8 cellular contexts compared by ENCODE assay signal in the genomic region with DNA sequence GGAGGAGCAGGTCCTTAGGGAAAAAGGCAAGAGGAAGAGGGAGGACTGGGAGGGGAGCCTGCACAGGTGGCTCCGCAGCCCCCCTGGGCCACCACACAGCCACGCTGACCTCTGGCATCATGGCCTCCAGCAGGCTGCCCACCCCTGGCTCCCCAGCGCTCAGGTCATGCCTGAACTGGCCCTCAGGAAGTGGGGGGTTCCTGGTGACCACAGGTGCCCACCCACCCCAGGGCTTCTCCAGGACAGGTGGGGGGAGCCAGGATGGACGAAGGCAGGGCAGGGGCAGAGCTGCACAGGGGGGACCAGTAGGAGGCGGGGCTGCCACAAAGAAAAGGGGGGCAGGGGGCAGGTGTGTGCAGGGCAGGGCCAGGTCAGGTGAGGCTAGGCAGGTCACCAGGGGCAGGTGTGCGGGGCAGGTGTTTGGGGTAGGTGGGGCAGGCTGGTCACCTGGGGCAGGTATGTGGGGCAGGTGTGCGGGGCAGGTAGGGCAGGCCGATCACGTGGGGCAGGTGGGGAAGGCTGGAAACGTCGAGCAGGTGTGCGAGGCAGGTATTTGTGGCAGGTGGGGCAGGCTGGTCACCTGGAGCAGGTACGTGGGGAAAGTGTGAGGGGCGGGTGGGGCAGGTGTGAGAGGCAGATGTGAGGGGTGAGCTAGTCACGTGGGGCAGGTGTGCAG. TPM values are rescaled to one million over a fixed set of nuclear protein-coding genes. Genes with fewer than 3 reads are reported as not detected.
DNase-seq lines count a peak whose midpoint lies in the region; ATAC-seq, FAIRE-seq and TF ChIP-seq lines count a peak whose summit lies in the region.

No MANE protein-coding gene starts in this region.

- POLR2A ChIA-PET in OCI-LY7 (lab: Charles Lee) = interaction anchor here (0.6 kb wide), 3 partner anchors 112 to 357 kb away, joined by 3 to 4 read pairs (median 3); no protein-coding TSS in a partner anchor

- H3K36me3 Mint-ChIP-seq in GM23338 (ENCODE audit: low read depth) = peaks cover 20% of the 10 kb centered on the region

- peaks cover 36% of the 10 kb centered on the region for H3K4me1 Mint-ChIP-seq in GM23338

- H3K9me2 ChIP-seq in GM23338 (ENCODE audit: insufficient read depth) = no peaks in the 10 kb centered on the region
- no peaks in the 10 kb centered on the region for H3K9me2 ChIP-seq in OCI-LY7 (ENCODE audit: insufficient read depth, low read length)

- H3K4me1 ChIP-seq in GM23338 (ENCODE audit: insufficient read depth) (peaks cover 21% of the 10 kb centered on the region), OCI-LY7 (ENCODE audit: insufficient read depth, low read length, poor library complexity, severe bottlenecking) (peaks cover 37% of the 10 kb centered on the region), esophagus muscularis mucosa (peaks cover 34 to 50% (median 48%) of the 10 kb centered on the region in 4 donors), small intestine (ENCODE audit: control insufficient read depth in 2 of 2, insufficient read depth in 1 of 2, low read depth in 1 of 2, low read length in 1 of 2) (peaks cover 0 to 13% of the 10 kb centered on the region in 2 donors)

- peaks cover 5% of the 10 kb centered on the region; the same call in 1 of the 2 replicates for H4K20me1 ChIP-seq in GM23338 (replicated peaks; ENCODE audit: insufficient read depth)
- H4K20me1 ChIP-seq in OCI-LY7 (ENCODE audit: insufficient read depth, low read length) = no peaks in the 10 kb centered on the region

- CTCF ChIA-PET in OCI-LY7 (lab: Charles Lee; ENCODE audit: unreplicated experiment) = interaction anchor here (0.6 to 3.7 kb wide), 3 partner anchors 12 to 82 kb away, joined by 8 to 26 read pairs (median 15); no protein-coding TSS in a partner anchor

- H3K4me3 ChIP-seq in GM23338 (peak overlapping the region; percentile 32; the same call in 1 of the 2 replicates), OCI-LY7 (ENCODE audit: low read depth, low read length, poor library complexity, severe bottlenecking) (peak overlapping the region; percentile 83), esophagus muscularis mucosa (peak overlapping the region; percentile 85 to 95 (median 88)), small intestine (ENCODE audit: low read depth in 1 of 2, low read length in 2 of 2) (no peak overlapping the region)

- peaks cover 51% of the 10 kb centered on the region for H3K79me2 ChIP-seq in GM23338 (replicated peaks; ENCODE audit: insufficient read depth)
- peaks cover 34% of the 10 kb centered on the region; the same call in 1 of the 2 replicates for H3K79me2 ChIP-seq in OCI-LY7 (ENCODE audit: insufficient read depth, low read depth, low read length)

- H3K4me2 ChIP-seq in GM23338 = peak overlapping the region; percentile 73
- H3K4me2 ChIP-seq in OCI-LY7 (ENCODE audit: low read length) = peak overlapping the region; percentile 73

- ATAC-seq in GM23338 = no peak
- ATAC-seq in GM18861 (IDR thresholded peaks at IDR 0.05; ENCODE audit: unreplicated experiment) = no peak

- no peak for TF ChIP-seq EP300 in esophagus muscularis mucosa (IDR thresholded peaks at IDR 0.05)

- 67% methylated on average over 15 of the region's 15 CpGs for WGBS in esophagus muscularis mucosa
- WGBS in small intestine, 3 donors = 47 to 56% (median 49%) methylated on average over 13 to 15 of the region's 15 CpGs

- H3K9me3 ChIP-seq in OCI-LY7 (ENCODE audit: low read length) (no peaks in the 10 kb centered on the region), esophagus muscularis mucosa (no peaks in the 10 kb centered on the region), small intestine (ENCODE audit: control insufficient read depth, low read depth) (no peaks in the 10 kb centered on the region)

- H3F3A ChIP-seq in GM23338 (replicated peaks; ENCODE audit: low read depth) = peaks cover 31% of the 10 kb centered on the region

- no peak for FAIRE-seq in small intestine (lab: Jason Lieb, UNC)

- H3K9me3 Mint-ChIP-seq in GM23338 = peaks cover 4% of the 10 kb centered on the region; the same call in 2 of the 3 replicates

- TF ChIP-seq POLR2A in esophagus muscularis mucosa (IDR thresholded peaks at IDR 0.05; ENCODE audit: low read depth) = no peak

- H3K27ac Mint-ChIP-seq in GM23338 = no peak overlapping the region

- no peaks in the 10 kb centered on the region for H3K36me3 ChIP-seq in GM23338 (ENCODE audit: insufficient read depth)
- H3K36me3 ChIP-seq in OCI-LY7 (ENCODE audit: insufficient read depth, low read length) = peaks cover 16% of the 10 kb centered on the region
- H3K36me3 ChIP-seq in esophagus muscularis mucosa = peaks cover 0 to 18% (median 13%) of the 10 kb centered on the region in 4 donors
- H3K36me3 ChIP-seq in small intestine (ENCODE audit: control insufficient read depth in 2 of 2, insufficient read depth in 2 of 2, low read length in 2 of 2) = peaks cover 3 to 6% of the 10 kb centered on the region in 2 donors

- H3K27ac ChIP-seq in GM23338 (ENCODE audit: low read depth) (no peak overlapping the region), OCI-LY7 (ENCODE audit: low read depth, low read length, poor library complexity, severe bottlenecking) (no peak overlapping the region), esophagus muscularis mucosa (replicated peaks in 1 of 4) (peak overlapping the region; percentile 94 to 100 (median 98)), small intestine (ENCODE audit: low read depth in 1 of 2, low read length in 1 of 2) (peak overlapping the region in 1 of 2 donors; percentile 27)

- intact Hi-C loops in OCI-LY7 (cut with micrococcal nuclease; ENCODE audit: unreplicated experiment) (no loop called here), esophagus muscularis mucosa (cut with DNase I) (no loop called here)

- peak overlapping the region; percentile 82 for H3K4me3 Mint-ChIP-seq in GM23338

- H3K27me3 Mint-ChIP-seq in GM23338 (ENCODE audit: insufficient read depth, low read depth, poor library complexity) = peaks cover 22% of the 10 kb centered on the region

- no peak for TF ChIP-seq CTCF in GM23338 (conservative IDR thresholded peaks at IDR 0.05; ENCODE audit: low read depth in 2 of 2)
- TF ChIP-seq CTCF in OCI-LY7 (conservative IDR thresholded peaks at IDR 0.05; ENCODE audit: low read length) = no peak
- TF ChIP-seq CTCF in esophagus muscularis mucosa (IDR thresholded peaks at IDR 0.05) = no peak

- DNase-seq in GM23338 (ENCODE audit: low spot score) (no peak), OCI-LY7 (ENCODE audit: low spot score) (no peak), esophagus muscularis mucosa (ENCODE audit: extremely low spot score) (no peak), small intestine (peak; percentile 45), UCSD-AML1 (lab: John Stamatoyannopoulos, UW; ENCODE audit: unreplicated experiment) (no peak), DMS 273 (lab: John Stamatoyannopoulos, UW; ENCODE audit: unreplicated experiment) (no peak)
- no peak for DNase-seq in effector CD8-positive, alpha-beta T cell (lab: John Stamatoyannopoulos, UW)

- H2AFZ ChIP-seq in GM23338 = no peak overlapping the region
- no peak overlapping the region for H2AFZ ChIP-seq in OCI-LY7 (ENCODE audit: low read length)

- no peaks in the 10 kb centered on the region for H3K27me3 ChIP-seq in GM23338 (ENCODE audit: insufficient read depth)
- H3K27me3 ChIP-seq in esophagus muscularis mucosa = no peaks in the 10 kb centered on the region
- no peaks in the 10 kb centered on the region for H3K27me3 ChIP-seq in small intestine (ENCODE audit: control insufficient read depth in 2 of 2, insufficient read depth in 2 of 2, low read length in 2 of 2)

- no TSS peak for BruUV-seq in OCI-LY7 (replicated peaks; lab: Mats Ljungman, UMichigan)

TF ChIP-seq in GM23338, 12 proteins besides CTCF, POLR2A, EP300 and RAD21 (continues in another document):
- TF ChIP-seq ZNF331 (CRISPR knock-in tag; IDR thresholded peaks at IDR 0.05; ENCODE audit: low read depth) (no peak), NANOG (IDR thresholded peaks at IDR 0.05; ENCODE audit: borderline replicate concordance) (no peak), ZNF114 (CRISPR knock-in tag; IDR thresholded peaks at IDR 0.05) (no peak), POLR2AphosphoS5 (IDR thresholded peaks at IDR 0.05; ENCODE audit: low read depth) (no peak), STAT1 (IDR thresholded peaks at IDR 0.05; ENCODE audit: unreplicated experiment) (no peak), EZH2phosphoT487 (IDR thresholded peaks at IDR 0.05; ENCODE audit: unreplicated experiment) (no peak)

RNA-seq across cellular contexts. Expression of a gene that starts 1.0 kb away (rescaled TPM):
- total RNA-seq in GM23338 (2014; rRNA removed; shearing (Covaris generic)) = 33.5 and 42.6 TPM in 2 replicates
- 47.8 and 49.3 TPM in 2 replicates for polyA plus RNA-seq in GM23338 (2016; fragmentation: Nextera tagmentation; extraction: Ambion mirVana)
- total RNA-seq in OCI-LY7 (2014; rRNA removed; shearing (Covaris generic)) = 35.6 and 42.7 TPM in 2 replicates
- 63.0 and 66.2 TPM in 2 replicates for total RNA-seq in OCI-LY7 (2022)
- total RNA-seq in esophagus muscularis mucosa = 10 to 100 TPM; 24.9 to 57.1 (median 39.4) TPM
- 10 to 100 TPM; 18.2 to 39.6 (median 35.4) TPM for polyA plus RNA-seq in small intestine

RNA-seq across cellular contexts. Expression of a gene that starts 1.6 kb away (rescaled TPM):
- total RNA-seq in GM23338 (2014; rRNA removed; shearing (Covaris generic)) = 12.8 and 13.1 TPM in 2 replicates
- polyA plus RNA-seq in GM23338 (2016; fragmentation: Nextera tagmentation; extraction: Ambion mirVana) (25.1 and 25.4 TPM in 2 replicates), small intestine (10 to 100 TPM; 11.9 to 22.4 (median 20.1) TPM)
- total RNA-seq in OCI-LY7 (2014; rRNA removed; shearing (Covaris generic)) = 52.8 and 56.8 TPM in 2 replicates
- total RNA-seq in OCI-LY7 (2022) (51.6 and 52.7 TPM in 2 replicates), esophagus muscularis mucosa (10 to 100 TPM; 27.4 to 55.2 (median 39.6) TPM)

RNA-seq across cellular contexts. Expression of a gene that starts 12.0 kb away (rescaled TPM):
- 34.1 and 38.7 TPM in 2 replicates for total RNA-seq in GM23338 (2014; rRNA removed; shearing (Covaris generic))
- 56.5 and 59.4 TPM in 2 replicates for polyA plus RNA-seq in GM23338 (2016; fragmentation: Nextera tagmentation; extraction: Ambion mirVana)
- 3.8 and 4.8 TPM in 2 replicates for total RNA-seq in OCI-LY7 (2014; rRNA removed; shearing (Covaris generic))
- 7.1 and 9.3 TPM in 2 replicates for total RNA-seq in OCI-LY7 (2022)
- 10 to 100 TPM in 3 of 4 donors, 1 to 10 TPM in 1; 5.6 to 31.6 (median 24.9) TPM for total RNA-seq in esophagus muscularis mucosa
- polyA plus RNA-seq in small intestine = 1,000 to 10,000 TPM in 2 of 3 donors, 10 to 100 TPM in 1; 90.2 to 1,255 (median 1,014) TPM

RNA-seq across cellular contexts. Expression of a gene that starts 53.2 kb away (rescaled TPM):
- total RNA-seq in GM23338 (2014; rRNA removed; shearing (Covaris generic)) = 339 and 353 TPM in 2 replicates
- polyA plus RNA-seq in GM23338 (2016; fragmentation: Nextera tagmentation; extraction: Ambion mirVana) = 402 and 411 TPM in 2 replicates
- 209 and 226 TPM in 2 replicates for total RNA-seq in OCI-LY7 (2014; rRNA removed; shearing (Covaris generic))
- total RNA-seq in OCI-LY7 (2022) = 172 and 195 TPM in 2 replicates
- 100 to 1,000 TPM; 168 to 231 (median 186) TPM for total RNA-seq in esophagus muscularis mucosa
- polyA plus RNA-seq in small intestine = 100 to 1,000 TPM; 163 to 188 (median 184) TPM

RNA-seq across cellular contexts. Expression of a gene that starts 57.0 kb away (rescaled TPM):
- 0.27 and 1.0 TPM in 2 replicates for total RNA-seq in GM23338 (2014; rRNA removed; shearing (Covaris generic))
- polyA plus RNA-seq in GM23338 (2016; fragmentation: Nextera tagmentation; extraction: Ambion mirVana) (1.3 and 1.8 TPM in 2 replicates), small intestine (1 to 10 TPM in 1 of 3 donors, under 1 TPM in 2; 0.51 to 1.4 (median 0.89) TPM)
- total RNA-seq in OCI-LY7 (2014; rRNA removed; shearing (Covaris generic)) = 0.16 and 2.2 TPM in 2 replicates
- total RNA-seq in OCI-LY7 (2022) (3.1 and 3.5 TPM in 2 replicates), esophagus muscularis mucosa (1 to 10 TPM in 1 of 4 donors, under 1 TPM in 2, not detected in 1; 0.26 to 1.1 (median 0.42) TPM)

Comparison
In these comparisons a context has a peak if more than half of its experiments do, and no peak if none do; other contexts are left out.
1. H3K27ac ChIP-seq: peak in esophagus muscularis mucosa (4 of 4); none in GM23338 (single experiment) and OCI-LY7 (single experiment).
2. H3K4me3 ChIP-seq: peak in GM23338 (single experiment), OCI-LY7 (single experiment) and esophagus muscularis mucosa (4 of 4); none in small intestine (0 of 2).